Comparison of ENCODE assay signal across 7 cellular contexts in genomic region chr10:101066146-101066889, GRCh38. TPM values are rescaled to one million over a fixed set of nuclear protein-coding genes. Genes with fewer than 3 reads are reported as not detected.
DNase-seq lines count a peak whose midpoint lies in the region; ATAC-seq and TF ChIP-seq lines count a peak whose summit lies in the region.

No MANE protein-coding gene starts in this region.

- H3K4me3 Mint-ChIP-seq in T-cell (peak overlapping the region; percentile 61 to 84 (median 62)), MCF 10A (ENCODE audit: unreplicated experiment) (peak overlapping the region; percentile 85)

- BruUV-seq in MCF 10A (replicated peaks; lab: Mats Ljungman, UMichigan), result no TSS peak

- intact Hi-C loops in MCF 10A (cut with micrococcal nuclease), result loop anchor here (1.0 to 5.0 kb wide), 2 partner anchors 16 to 34 kb away; partner anchors contain the start of genes PDZD7 and SFXN3

- H3K27me3 Mint-ChIP-seq in T-cell (peaks cover 32 to 38% of the 10 kb centered on the region in 2 donors), MCF 10A (ENCODE audit: insufficient read depth, unreplicated experiment) (no peaks in the 10 kb centered on the region)

- H3K4me1 Mint-ChIP-seq in T-cell (peaks cover 16 to 46% (median 32%) of the 10 kb centered on the region in 3 donors), MCF 10A (ENCODE audit: insufficient read depth, unreplicated experiment) (peaks cover 17% of the 10 kb centered on the region)

- peak overlapping the region; percentile 13 for H3K27ac ChIP-seq in smooth muscle cell (ENCODE audit: low read depth)

- peak overlapping the region; percentile 66 for H3K4me3 ChIP-seq in smooth muscle cell

- H3K9me3 ChIP-seq in smooth muscle cell (replicated peaks; ENCODE audit: low read depth), result no peaks in the 10 kb centered on the region

- TF ChIP-seq CTCF in GM12873 (IDR thresholded peaks at IDR 0.05; ENCODE audit: insufficient read depth, low read depth, low read length, missing control alignments) (peak; percentile 57), LNCAP (IDR thresholded peaks at IDR 0.05) (peak; percentile 37), MCF 10A (IDR thresholded peaks at IDR 0.05; ENCODE audit: unreplicated experiment) (peak; percentile 45), smooth muscle cell (IDR thresholded peaks at IDR 0.05; ENCODE audit: borderline replicate concordance, insufficient read depth, poor library complexity, severe bottlenecking) (peak; percentile 22)

- POLR2A ChIA-PET in T-cell (lab: Charles Lee) (no interaction called here), MCF 10A (lab: Yijun Ruan, JAX) (interaction anchor here (0.6 to 6.7 kb wide), 10 partner anchors 8 to 504 kb away, joined by 3 to 55 read pairs (median 9); partner anchors contain the start of genes LZTS2, PDZD7 and SFXN3)

- H3K27ac Mint-ChIP-seq in T-cell, result no peak overlapping the region
- peak overlapping the region; percentile 81 for H3K27ac Mint-ChIP-seq in MCF 10A (ENCODE audit: low read depth, unreplicated experiment)

- H3K36me3 Mint-ChIP-seq in T-cell (no peaks in the 10 kb centered on the region), MCF 10A (ENCODE audit: insufficient read depth, unreplicated experiment) (peaks cover 5% of the 10 kb centered on the region)

- 1% methylated on average over 45 of the region's 49 CpGs for WGBS in smooth muscle cell (ENCODE audit: low lambda C conversion rate)

- no peaks in the 10 kb centered on the region for H3K79me2 ChIP-seq in smooth muscle cell (ENCODE audit: low read depth)

- H3K9ac ChIP-seq in smooth muscle cell (ENCODE audit: low read depth), result no peak overlapping the region

- peaks cover 24% of the 10 kb centered on the region for H3F3A ChIP-seq in smooth muscle cell (ENCODE audit: low read depth)

- no peaks in the 10 kb centered on the region for H3K36me3 ChIP-seq in smooth muscle cell (ENCODE audit: low read depth)

- H4K20me1 ChIP-seq in smooth muscle cell (ENCODE audit: low read depth), result no peaks in the 10 kb centered on the region

- peak in 20 of 34 experiments; percentile 14 to 61 (median 36) for DNase-seq in T-cell
- peak; percentile 87 for DNase-seq in MCF 10A (ENCODE audit: unreplicated experiment)
- DNase-seq in iPS-NIHi11 (ENCODE audit: low spot score), result peak; percentile 45
- peak; percentile 55 for DNase-seq in smooth muscle cell (lab: John Stamatoyannopoulos, UW; ENCODE audit: unreplicated experiment)
- DNase-seq in NCI-H2107 treated with DMSO at 0.1 percent for 48 hours (lab: John Stamatoyannopoulos, UW; ENCODE audit: unreplicated experiment), result no peak

- H3K27me3 ChIP-seq in smooth muscle cell (ENCODE audit: low read depth), result no peaks in the 10 kb centered on the region

- H3K9me3 Mint-ChIP-seq in T-cell (no peaks in the 10 kb centered on the region), MCF 10A (ENCODE audit: unreplicated experiment) (no peaks in the 10 kb centered on the region)

- CTCF ChIA-PET in T-cell (lab: Charles Lee), result interaction anchor here (0.5 to 3.6 kb wide), 8 partner anchors 8 to 49 kb away, joined by 3 to 20 read pairs (median 5); no protein-coding TSS in a partner anchor
- CTCF ChIA-PET in MCF 10A (lab: Yijun Ruan, JAX), result interaction anchor here (0.6 to 10.2 kb wide), 10 partner anchors 12 to 62 kb away, joined by 3 to 151 read pairs (median 6); partner anchors contain the start of genes PDZD7 and SFXN3

- peak overlapping the region; percentile 97 for H3K4me2 ChIP-seq in smooth muscle cell

- peak overlapping the region; percentile 16 for H2AFZ ChIP-seq in smooth muscle cell (ENCODE audit: low read depth)

- H3K4me1 ChIP-seq in smooth muscle cell (ENCODE audit: low read depth), result peaks cover 41% of the 10 kb centered on the region

- peak; percentile 41 to 68 (median 54) for ATAC-seq in T-cell (replicated peaks in 1 of 4)

RNA-seq across cellular contexts. Expression of gene KAZALD1, which starts 4.5 kb away (rescaled TPM):
- under 1 TPM in 2 of 5 donors, not detected in 3; 0.19 to 0.29 TPM for total RNA-seq in T-cell
- 2.4 and 6.7 TPM in 2 replicates for total RNA-seq in MCF 10A (2022)
- total RNA-seq in smooth muscle cell, result 11.5 and 13.1 TPM in 2 replicates
- polyA plus RNA-seq in smooth muscle cell, result 20.3 and 20.4 TPM in 2 replicates

RNA-seq across cellular contexts. Expression of gene SFXN3, which starts 35.3 kb away (rescaled TPM):
- total RNA-seq in T-cell (100 to 1,000 TPM in 2 of 5 donors, 10 to 100 TPM in 3; 45.2 to 113 (median 91.0) TPM), MCF 10A (2022) (39.4 and 55.2 TPM in 2 replicates), smooth muscle cell (79.1 and 86.9 TPM in 2 replicates)
- 92.1 and 120 TPM in 2 replicates for polyA plus RNA-seq in smooth muscle cell

RNA-seq across cellular contexts. Expression of gene PDZD7, which starts 35.4 kb away (rescaled TPM):
- total RNA-seq in T-cell (1 to 10 TPM; 1.7 to 2.7 (median 2.3) TPM), MCF 10A (2022) (0.27 and 0.58 TPM in 2 replicates), smooth muscle cell (2.0 and 4.5 TPM in 2 replicates)
- polyA plus RNA-seq in smooth muscle cell, result 0.93 and 4.2 TPM in 2 replicates
